8 cellular contexts compared by ENCODE assay signal in the genomic region with DNA sequence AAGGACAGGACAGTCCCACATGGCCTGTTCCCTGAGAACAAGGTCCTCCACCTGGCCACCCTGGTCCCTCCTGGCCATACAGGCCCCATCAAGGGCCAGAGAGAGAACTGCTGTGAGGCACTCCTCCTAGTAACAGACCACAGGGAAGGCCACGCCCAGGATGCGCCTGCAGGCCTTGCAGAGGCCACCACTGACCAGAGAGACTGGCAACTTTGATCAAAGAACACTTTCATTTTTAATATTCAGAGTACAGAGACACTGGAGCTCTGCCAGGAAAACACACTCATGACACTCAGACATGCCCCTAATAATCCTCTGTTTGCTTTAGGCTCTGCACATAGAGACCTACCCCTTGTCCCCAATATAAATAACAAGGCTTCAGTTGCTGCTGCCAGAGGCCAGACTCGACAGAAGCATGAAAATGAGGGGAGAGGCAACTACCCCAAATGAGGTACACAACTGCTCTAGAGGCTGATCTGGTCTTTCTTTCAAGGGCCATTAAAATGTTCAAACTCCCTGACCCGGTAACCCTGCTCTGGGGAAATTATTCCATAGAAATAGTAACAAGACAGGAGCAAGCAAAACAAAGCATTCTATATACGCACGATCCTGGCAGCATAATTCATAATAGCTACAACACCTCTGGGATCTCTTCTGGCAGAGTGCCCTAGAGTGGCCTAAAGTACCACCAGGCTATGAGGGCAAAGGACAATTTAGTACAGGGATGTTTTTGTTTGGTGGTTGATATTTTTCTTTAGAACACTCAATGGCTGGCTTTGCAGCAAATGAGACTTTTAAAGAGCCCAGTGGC. TPM values are rescaled to one million over a fixed set of nuclear protein-coding genes. Genes with fewer than 3 reads are reported as not detected.
A peak's percentile ranks its signal among the peaks of the same experiment; 100 is the strongest.
DNase-seq lines count a peak whose midpoint lies in the region; ATAC-seq, FAIRE-seq and TF ChIP-seq lines count a peak whose summit lies in the region.

No MANE protein-coding gene starts in this region.

- dilution Hi-C loops in endothelial cell of umbilical vein (cut with MboI; ENCODE audit: extremely low pct_ligation_motif_present, low sequenced_read_pairs) = no loop called here

- TF ChIP-seq CTCF in endothelial cell of umbilical vein (IDR thresholded peaks at IDR 0.05; ENCODE audit: extremely low read depth in 1 of 2, insufficient read depth in 1 of 2, low read depth in 1 of 2, low read length in 2 of 2) (no peak), nephron (IDR thresholded peaks at IDR 0.05; ENCODE audit: unreplicated experiment in 3 of 3) (no peak)

- no peaks in the 10 kb centered on the region for H4K20me1 ChIP-seq in endothelial cell of umbilical vein (replicated peaks; ENCODE audit: control insufficient read depth, extremely low read depth, insufficient read depth, low read length)

- CTCF ChIA-PET in endothelial cell of umbilical vein (lab: Charles Lee) = interaction anchor here (0.9 to 2.2 kb wide), 5 partner anchors 18 to 50 kb away, joined by 4 to 10 read pairs (median 5); no protein-coding TSS in a partner anchor

- peaks cover 73% of the 10 kb centered on the region for H3K4me1 ChIP-seq in endothelial cell of umbilical vein (ENCODE audit: control insufficient read depth, extremely low read depth, insufficient read depth, low read length)

- DNase-seq in GM18507 (ENCODE audit: extremely low spot score, insufficient read length, low read depth) (no peak), RPMI8226 (peak; percentile 65), endothelial cell of umbilical vein (ENCODE audit: low read depth, low spot score) (peak; percentile 62), iPS-NIHi7 (ENCODE audit: extremely low spot score) (no peak), NCI-H226 (no peak)

- no peaks in the 10 kb centered on the region for H3K9me1 ChIP-seq in endothelial cell of umbilical vein (replicated peaks; ENCODE audit: control insufficient read depth, extremely low read depth, insufficient read depth, low read length)

- H3K9me3 ChIP-seq in endothelial cell of umbilical vein (replicated peaks; ENCODE audit: control insufficient read depth, insufficient read depth, low read length) = no peaks in the 10 kb centered on the region

- ATAC-seq in HG02763 (IDR thresholded peaks at IDR 0.05; ENCODE audit: unreplicated experiment) = no peak
- no peak for ATAC-seq in HG02981 (IDR thresholded peaks at IDR 0.05; ENCODE audit: unreplicated experiment)

- POLR2A ChIA-PET in endothelial cell of umbilical vein (lab: Charles Lee) = interaction anchor here (1.0 to 1.8 kb wide), 2 partner anchors 15 to 47 kb away, joined by 3 to 7 read pairs; partner anchors contain the start of gene NBEAL2

- peak overlapping the region; percentile 74 to 93 (median 83) for H3K27ac Mint-ChIP-seq in nephron

- TF ChIP-seq POLR2A in endothelial cell of umbilical vein (IDR thresholded peaks at IDR 0.05; ENCODE audit: low read depth, low read length) = no peak

- H3K27ac ChIP-seq in endothelial cell of umbilical vein (ENCODE audit: insufficient read depth, low read depth, low read length) = peak overlapping the region; percentile 60

- H2AFZ ChIP-seq in endothelial cell of umbilical vein (ENCODE audit: low read depth, low read length) = no peak overlapping the region

- FAIRE-seq in GM18507 (lab: Jason Lieb, UNC) (peak; percentile 83), endothelial cell of umbilical vein (lab: Jason Lieb, UNC) (peak; percentile 72)

- H3K79me2 ChIP-seq in endothelial cell of umbilical vein (ENCODE audit: control insufficient read depth, insufficient read depth, low read length) = peaks cover 66% of the 10 kb centered on the region

- no peaks in the 10 kb centered on the region for H3K27me3 Mint-ChIP-seq in nephron (ENCODE audit: low read depth)

- no peaks in the 10 kb centered on the region for H3K36me3 ChIP-seq in endothelial cell of umbilical vein (ENCODE audit: control insufficient read depth in 2 of 2, extremely low read depth in 1 of 2, insufficient read depth in 2 of 2, low read length in 2 of 2)

- intact Hi-C loops in endothelial cell of umbilical vein (cut with micrococcal nuclease) = no loop called here

- no TSS peak for BruUV-seq in endothelial cell of umbilical vein (replicated peaks; lab: Mats Ljungman, UMichigan)

- peaks cover 31% of the 10 kb centered on the region for H3K36me3 Mint-ChIP-seq in nephron (ENCODE audit: low read depth)

- peak overlapping the region in 1 of 3 experiments; percentile 2 for H3K4me3 Mint-ChIP-seq in nephron

- no peak overlapping the region for H3K9ac ChIP-seq in endothelial cell of umbilical vein (replicated peaks; ENCODE audit: extremely low read depth, insufficient read depth, low read length)

- H3K9me3 Mint-ChIP-seq in nephron = no peaks in the 10 kb centered on the region

- peak overlapping the region; percentile 39 for H3K4me2 ChIP-seq in endothelial cell of umbilical vein (ENCODE audit: insufficient read depth, low read length)

- peaks cover 62% of the 10 kb centered on the region for H3K4me1 Mint-ChIP-seq in nephron

- no peaks in the 10 kb centered on the region for H3K27me3 ChIP-seq in endothelial cell of umbilical vein (ENCODE audit: control insufficient read depth in 2 of 2, insufficient read depth in 2 of 2, low read length in 2 of 2)

- no peak overlapping the region for H3K4me3 ChIP-seq in endothelial cell of umbilical vein (replicated peaks in 1 of 3; ENCODE audit: insufficient read depth in 1 of 3, low read depth in 1 of 3, low read length in 3 of 3)

TF ChIP-seq in endothelial cell of umbilical vein, 7 proteins besides CTCF, POLR2A, EP300 and RAD21:
- TF ChIP-seq EZH2 (IDR thresholded peaks at IDR 0.05; ENCODE audit: borderline replicate concordance, low read depth, low read length, severe bottlenecking) (no peak), MYC (IDR thresholded peaks at IDR 0.05; ENCODE audit: low read depth, low read length) (no peak)

RNA-seq across cellular contexts. Expression of gene CCDC12, which starts 44.7 kb away (rescaled TPM):
- total RNA-seq in endothelial cell of umbilical vein = 45.0 and 50.5 TPM in 2 replicates
- polyA plus RNA-seq in endothelial cell of umbilical vein = 31.2 and 35.1 TPM in 2 replicates
- polyA plus RNA-seq in endothelial cell of umbilical vein (2011; cell fraction: cytosol; rRNA removed) = 48.1 and 49.0 TPM in 2 replicates
- polyA plus RNA-seq in endothelial cell of umbilical vein (2011; cell fraction: nucleus; rRNA removed) = 58.5 and 62.2 TPM in 2 replicates
- 24.0 and 28.2 TPM in 2 replicates for polyA plus RNA-seq in endothelial cell of umbilical vein (2012)
- polyA minus RNA-seq in endothelial cell of umbilical vein = 64.5 and 73.4 TPM in 2 replicates
- polyA minus RNA-seq in endothelial cell of umbilical vein (2011; cell fraction: cytosol; rRNA and poly(A)+ RNA removed) = 13.3 TPM
- 64.2 and 70.6 TPM in 2 replicates for polyA minus RNA-seq in endothelial cell of umbilical vein (2011; cell fraction: nucleus; rRNA and poly(A)+ RNA removed)

RNA-seq across cellular contexts. Expression of gene NBEAL2, which starts 47.6 kb away (rescaled TPM):
- 84.7 and 90.1 TPM in 2 replicates for total RNA-seq in endothelial cell of umbilical vein
- polyA plus RNA-seq in endothelial cell of umbilical vein = 48.0 and 51.9 TPM in 2 replicates
- 18.2 and 22.1 TPM in 2 replicates for polyA plus RNA-seq in endothelial cell of umbilical vein (2011; cell fraction: cytosol; rRNA removed)
- polyA plus RNA-seq in endothelial cell of umbilical vein (2011; cell fraction: nucleus; rRNA removed) = 329 and 436 TPM in 2 replicates
- 38.7 and 46.6 TPM in 2 replicates for polyA plus RNA-seq in endothelial cell of umbilical vein (2012)
- polyA minus RNA-seq in endothelial cell of umbilical vein = 38.0 and 60.8 TPM in 2 replicates
- polyA minus RNA-seq in endothelial cell of umbilical vein (2011; cell fraction: cytosol; rRNA and poly(A)+ RNA removed) = 8.8 TPM
- polyA minus RNA-seq in endothelial cell of umbilical vein (2011; cell fraction: nucleus; rRNA and poly(A)+ RNA removed) = 67.7 and 92.5 TPM in 2 replicates

RNA-seq across cellular contexts. Expression of gene PTH1R, which starts 54.3 kb away (rescaled TPM):
- 0.46 and 0.65 TPM in 2 replicates for total RNA-seq in endothelial cell of umbilical vein
- 0.08 TPM in 1 of 2 replicates, not detected in the other for polyA plus RNA-seq in endothelial cell of umbilical vein
- 0.14 and 0.25 TPM in 2 replicates for polyA plus RNA-seq in endothelial cell of umbilical vein (2011; cell fraction: cytosol; rRNA removed)
- 0.15 and 0.30 TPM in 2 replicates for polyA plus RNA-seq in endothelial cell of umbilical vein (2011; cell fraction: nucleus; rRNA removed)
- 0.17 TPM in 1 of 2 replicates, not detected in the other for polyA plus RNA-seq in endothelial cell of umbilical vein (2012)
- not detected in 2 replicates for polyA minus RNA-seq in endothelial cell of umbilical vein
- polyA minus RNA-seq in endothelial cell of umbilical vein (2011; cell fraction: cytosol; rRNA and poly(A)+ RNA removed) = not detected
- not detected in 2 replicates for polyA minus RNA-seq in endothelial cell of umbilical vein (2011; cell fraction: nucleus; rRNA and poly(A)+ RNA removed)

Comparison
In these comparisons a context has a peak if more than half of its experiments do, and no peak if none do; other contexts are left out.
1. DNase-seq: peak in RPMI8226 (single experiment) and endothelial cell of umbilical vein (single experiment); none in GM18507 (single experiment), iPS-NIHi7 (single experiment) and NCI-H226 (single experiment).